1 cellular context compared by ENCODE assay signal in the genomic region with DNA sequence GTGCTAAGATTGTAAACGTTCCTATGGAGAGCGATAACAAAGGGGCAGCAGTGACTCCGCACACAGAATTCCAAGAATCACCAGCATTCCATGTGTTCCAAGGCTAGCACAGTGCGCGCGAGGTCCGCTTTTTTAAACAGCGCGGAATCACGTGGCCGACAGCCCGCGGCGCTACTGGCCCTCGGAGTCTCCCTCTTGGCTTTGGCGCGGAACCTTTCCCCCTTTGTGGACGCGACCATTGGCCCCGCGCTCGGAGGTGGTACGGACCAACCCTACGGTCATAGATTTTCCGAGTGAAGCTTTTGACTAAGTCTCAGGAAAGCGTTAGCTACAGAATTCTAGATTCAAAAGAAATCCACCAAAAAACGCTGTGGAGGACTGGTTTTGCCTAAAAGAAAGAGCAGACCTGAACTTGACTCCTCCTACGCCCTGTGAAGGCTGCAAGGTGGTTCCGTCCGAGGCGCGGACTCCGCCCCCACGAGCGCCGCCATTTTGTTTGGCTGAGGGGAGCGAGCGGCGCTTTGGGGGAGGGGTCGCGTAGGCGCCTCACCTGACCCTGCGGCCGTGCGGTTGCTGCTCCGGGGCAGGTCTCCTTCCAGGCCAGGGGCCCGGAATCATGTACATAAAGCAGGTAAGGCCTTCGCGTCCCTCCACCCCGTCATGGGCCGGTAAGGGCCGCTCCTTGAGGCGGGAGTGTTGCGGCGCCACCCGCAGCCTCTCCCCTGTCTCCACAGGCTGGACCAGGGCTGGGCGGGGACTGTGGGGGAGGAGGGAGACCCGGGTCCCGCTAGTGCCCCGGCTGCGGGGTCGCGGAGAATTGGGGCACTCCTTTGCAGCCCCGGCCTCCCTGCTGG.
TF ChIP-seq lines count a peak whose summit lies in the region.

A gene (plus strand): TSS at position 495 of the 854 bp plus-strand sequence. CDS start 122 bp downstream, at position 617.

TF ChIP-seq in GM12878, 131 proteins besides CTCF, POLR2A, EP300 and RAD21 (continued from another document and continues in another):
- TF ChIP-seq RELA (IDR thresholded peaks at IDR 0.05; ENCODE audit: borderline replicate concordance, partially characterized antibody) (peak; percentile 69), NR2F1 (conservative IDR thresholded peaks at IDR 0.05) (peak; percentile 76), PML (IDR thresholded peaks at IDR 0.05; ENCODE audit: low read length) (peak; percentile 75; the same call in 1 of the 2 replicates), CREM (IDR thresholded peaks at IDR 0.05; ENCODE audit: low read depth) (peak; percentile 35; the same call in 1 of the 2 replicates), ZNF217 (IDR thresholded peaks at IDR 0.05) (no peak), IKZF1 (conservative IDR thresholded peaks at IDR 0.05) (peak; percentile 81), FOXM1 (IDR thresholded peaks at IDR 0.05; ENCODE audit: low read depth, low read length) (peak; percentile 66), SPI1 (IDR thresholded peaks at IDR 0.05; ENCODE audit: borderline replicate concordance, insufficient read depth, low read depth, low read length) (0 out of 2 replicates have a peak, but pooled peaks have one; percentile 19), PAX5 (IDR thresholded peaks at IDR 0.05; ENCODE audit: borderline replicate concordance, low read depth, low read length) (0 out of 2 replicates have a peak, but pooled peaks have one; percentile 16), NFYA (IDR thresholded peaks at IDR 0.05; ENCODE audit: borderline replicate concordance, low read depth, low read length) (no peak), SRF (IDR thresholded peaks at IDR 0.05; ENCODE audit: low read depth in 2 of 2, low read length in 2 of 2) (no peak), SP1 (IDR thresholded peaks at IDR 0.05; ENCODE audit: low read depth, low read length) (peak; percentile 53), RFX5 (IDR thresholded peaks at IDR 0.05; ENCODE audit: low read depth, low read length) (no peak), CHD1 (IDR thresholded peaks at IDR 0.05; ENCODE audit: low read depth, low read length) (peak; percentile 98), RAD51 (IDR thresholded peaks at IDR 0.05) (peak; percentile 94), ZNF622 (IDR thresholded peaks at IDR 0.05) (no peak), SIN3A (IDR thresholded peaks at IDR 0.05; ENCODE audit: low read depth, low read length) (peak; percentile 77; the same call in 1 of the 2 replicates), ZSCAN29 (IDR thresholded peaks at IDR 0.05) (peak; percentile 37; the same call in 1 of the 2 replicates), HCFC1 (IDR thresholded peaks at IDR 0.05; ENCODE audit: low read length) (peak; percentile 33; the same call in 1 of the 2 replicates), POU2F2 (IDR thresholded peaks at IDR 0.05; ENCODE audit: borderline replicate concordance, low read depth, low read length) (0 out of 3 replicates have a peak, but pooled peaks have one; percentile 29), ZNF207 (IDR thresholded peaks at IDR 0.05; ENCODE audit: borderline replicate concordance) (peak; percentile 98), SREBF1 (IDR thresholded peaks at IDR 0.05; ENCODE audit: low read length) (peak; percentile 98), ZNF24 (IDR thresholded peaks at IDR 0.05) (no peak), NR2C1 (IDR thresholded peaks at IDR 0.05) (peak; percentile 71; the same call in 1 of the 2 replicates), FOXK2 (IDR thresholded peaks at IDR 0.05) (peak; percentile 99), STAT3 (IDR thresholded peaks at IDR 0.05; ENCODE audit: low read depth, low read length) (no peak), BRCA1 (IDR thresholded peaks at IDR 0.05; ENCODE audit: low read depth, low read length) (peak; percentile 44; the same call in 1 of the 2 replicates), EED (IDR thresholded peaks at IDR 0.05; ENCODE audit: low read depth) (peak; percentile 52), EGR1 (IDR thresholded peaks at IDR 0.05; ENCODE audit: borderline replicate concordance in 1 of 2, low read depth in 2 of 2, low read length in 2 of 2) (peak in 1 of 2 experiments; percentile 75; a peak in 1 of 3 replicates), MXI1 (IDR thresholded peaks at IDR 0.05; ENCODE audit: low read depth, low read length) (peak; percentile 96), MTA2 (IDR thresholded peaks at IDR 0.05; ENCODE audit: low read depth) (peak; percentile 45; the same call in 1 of the 2 replicates), LARP7 (IDR thresholded peaks at IDR 0.05) (peak; percentile 84)
- TF ChIP-seq, protein P1, sequence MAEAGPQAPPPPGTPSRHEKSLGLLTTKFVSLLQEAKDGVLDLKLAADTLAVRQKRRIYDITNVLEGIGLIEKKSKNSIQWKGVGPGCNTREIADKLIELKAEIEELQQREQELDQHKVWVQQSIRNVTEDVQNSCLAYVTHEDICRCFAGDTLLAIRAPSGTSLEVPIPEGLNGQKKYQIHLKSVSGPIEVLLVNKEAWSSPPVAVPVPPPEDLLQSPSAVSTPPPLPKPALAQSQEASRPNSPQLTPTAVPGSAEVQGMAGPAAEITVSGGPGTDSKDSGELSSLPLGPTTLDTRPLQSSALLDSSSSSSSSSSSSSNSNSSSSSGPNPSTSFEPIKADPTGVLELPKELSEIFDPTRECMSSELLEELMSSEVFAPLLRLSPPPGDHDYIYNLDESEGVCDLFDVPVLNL (IDR thresholded peaks at IDR 0.05; ENCODE audit: low read depth, low read length), result peak; percentile 83
- TF ChIP-seq, protein P2, sequence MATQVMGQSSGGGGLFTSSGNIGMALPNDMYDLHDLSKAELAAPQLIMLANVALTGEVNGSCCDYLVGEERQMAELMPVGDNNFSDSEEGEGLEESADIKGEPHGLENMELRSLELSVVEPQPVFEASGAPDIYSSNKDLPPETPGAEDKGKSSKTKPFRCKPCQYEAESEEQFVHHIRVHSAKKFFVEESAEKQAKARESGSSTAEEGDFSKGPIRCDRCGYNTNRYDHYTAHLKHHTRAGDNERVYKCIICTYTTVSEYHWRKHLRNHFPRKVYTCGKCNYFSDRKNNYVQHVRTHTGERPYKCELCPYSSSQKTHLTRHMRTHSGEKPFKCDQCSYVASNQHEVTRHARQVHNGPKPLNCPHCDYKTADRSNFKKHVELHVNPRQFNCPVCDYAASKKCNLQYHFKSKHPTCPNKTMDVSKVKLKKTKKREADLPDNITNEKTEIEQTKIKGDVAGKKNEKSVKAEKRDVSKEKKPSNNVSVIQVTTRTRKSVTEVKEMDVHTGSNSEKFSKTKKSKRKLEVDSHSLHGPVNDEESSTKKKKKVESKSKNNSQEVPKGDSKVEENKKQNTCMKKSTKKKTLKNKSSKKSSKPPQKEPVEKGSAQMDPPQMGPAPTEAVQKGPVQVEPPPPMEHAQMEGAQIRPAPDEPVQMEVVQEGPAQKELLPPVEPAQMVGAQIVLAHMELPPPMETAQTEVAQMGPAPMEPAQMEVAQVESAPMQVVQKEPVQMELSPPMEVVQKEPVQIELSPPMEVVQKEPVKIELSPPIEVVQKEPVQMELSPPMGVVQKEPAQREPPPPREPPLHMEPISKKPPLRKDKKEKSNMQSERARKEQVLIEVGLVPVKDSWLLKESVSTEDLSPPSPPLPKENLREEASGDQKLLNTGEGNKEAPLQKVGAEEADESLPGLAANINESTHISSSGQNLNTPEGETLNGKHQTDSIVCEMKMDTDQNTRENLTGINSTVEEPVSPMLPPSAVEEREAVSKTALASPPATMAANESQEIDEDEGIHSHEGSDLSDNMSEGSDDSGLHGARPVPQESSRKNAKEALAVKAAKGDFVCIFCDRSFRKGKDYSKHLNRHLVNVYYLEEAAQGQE (IDR thresholded peaks at IDR 0.05; ENCODE audit: low read depth, low read length), result 0 out of 2 replicates have a peak, but pooled peaks have one; percentile 28
- TF ChIP-seq, protein P3, sequence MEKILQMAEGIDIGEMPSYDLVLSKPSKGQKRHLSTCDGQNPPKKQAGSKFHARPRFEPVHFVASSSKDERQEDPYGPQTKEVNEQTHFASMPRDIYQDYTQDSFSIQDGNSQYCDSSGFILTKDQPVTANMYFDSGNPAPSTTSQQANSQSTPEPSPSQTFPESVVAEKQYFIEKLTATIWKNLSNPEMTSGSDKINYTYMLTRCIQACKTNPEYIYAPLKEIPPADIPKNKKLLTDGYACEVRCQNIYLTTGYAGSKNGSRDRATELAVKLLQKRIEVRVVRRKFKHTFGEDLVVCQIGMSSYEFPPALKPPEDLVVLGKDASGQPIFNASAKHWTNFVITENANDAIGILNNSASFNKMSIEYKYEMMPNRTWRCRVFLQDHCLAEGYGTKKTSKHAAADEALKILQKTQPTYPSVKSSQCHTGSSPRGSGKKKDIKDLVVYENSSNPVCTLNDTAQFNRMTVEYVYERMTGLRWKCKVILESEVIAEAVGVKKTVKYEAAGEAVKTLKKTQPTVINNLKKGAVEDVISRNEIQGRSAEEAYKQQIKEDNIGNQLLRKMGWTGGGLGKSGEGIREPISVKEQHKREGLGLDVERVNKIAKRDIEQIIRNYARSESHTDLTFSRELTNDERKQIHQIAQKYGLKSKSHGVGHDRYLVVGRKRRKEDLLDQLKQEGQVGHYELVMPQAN (conservative IDR thresholded peaks at IDR 0.05), result peak; percentile 94
- TF ChIP-seq, protein P4, sequence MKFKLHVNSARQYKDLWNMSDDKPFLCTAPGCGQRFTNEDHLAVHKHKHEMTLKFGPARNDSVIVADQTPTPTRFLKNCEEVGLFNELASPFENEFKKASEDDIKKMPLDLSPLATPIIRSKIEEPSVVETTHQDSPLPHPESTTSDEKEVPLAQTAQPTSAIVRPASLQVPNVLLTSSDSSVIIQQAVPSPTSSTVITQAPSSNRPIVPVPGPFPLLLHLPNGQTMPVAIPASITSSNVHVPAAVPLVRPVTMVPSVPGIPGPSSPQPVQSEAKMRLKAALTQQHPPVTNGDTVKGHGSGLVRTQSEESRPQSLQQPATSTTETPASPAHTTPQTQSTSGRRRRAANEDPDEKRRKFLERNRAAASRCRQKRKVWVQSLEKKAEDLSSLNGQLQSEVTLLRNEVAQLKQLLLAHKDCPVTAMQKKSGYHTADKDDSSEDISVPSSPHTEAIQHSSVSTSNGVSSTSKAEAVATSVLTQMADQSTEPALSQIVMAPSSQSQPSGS (IDR thresholded peaks at IDR 0.05; ENCODE audit: low read length), result 0 out of 2 replicates have a peak, but pooled peaks have one; percentile 33
- TF ChIP-seq, protein P5, sequence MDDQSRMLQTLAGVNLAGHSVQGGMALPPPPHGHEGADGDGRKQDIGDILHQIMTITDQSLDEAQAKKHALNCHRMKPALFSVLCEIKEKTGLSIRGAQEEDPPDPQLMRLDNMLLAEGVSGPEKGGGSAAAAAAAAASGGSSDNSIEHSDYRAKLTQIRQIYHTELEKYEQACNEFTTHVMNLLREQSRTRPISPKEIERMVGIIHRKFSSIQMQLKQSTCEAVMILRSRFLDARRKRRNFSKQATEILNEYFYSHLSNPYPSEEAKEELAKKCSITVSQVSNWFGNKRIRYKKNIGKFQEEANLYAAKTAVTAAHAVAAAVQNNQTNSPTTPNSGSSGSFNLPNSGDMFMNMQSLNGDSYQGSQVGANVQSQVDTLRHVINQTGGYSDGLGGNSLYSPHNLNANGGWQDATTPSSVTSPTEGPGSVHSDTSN (IDR thresholded peaks at IDR 0.05; ENCODE audit: insufficient replicate concordance, low read depth, low read length), result no peak
- TF ChIP-seq, protein P6, sequence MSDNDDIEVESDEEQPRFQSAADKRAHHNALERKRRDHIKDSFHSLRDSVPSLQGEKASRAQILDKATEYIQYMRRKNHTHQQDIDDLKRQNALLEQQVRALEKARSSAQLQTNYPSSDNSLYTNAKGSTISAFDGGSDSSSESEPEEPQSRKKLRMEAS (IDR thresholded peaks at IDR 0.05; ENCODE audit: low read depth, low read length), result peak; percentile 91
- TF ChIP-seq, protein P7, sequence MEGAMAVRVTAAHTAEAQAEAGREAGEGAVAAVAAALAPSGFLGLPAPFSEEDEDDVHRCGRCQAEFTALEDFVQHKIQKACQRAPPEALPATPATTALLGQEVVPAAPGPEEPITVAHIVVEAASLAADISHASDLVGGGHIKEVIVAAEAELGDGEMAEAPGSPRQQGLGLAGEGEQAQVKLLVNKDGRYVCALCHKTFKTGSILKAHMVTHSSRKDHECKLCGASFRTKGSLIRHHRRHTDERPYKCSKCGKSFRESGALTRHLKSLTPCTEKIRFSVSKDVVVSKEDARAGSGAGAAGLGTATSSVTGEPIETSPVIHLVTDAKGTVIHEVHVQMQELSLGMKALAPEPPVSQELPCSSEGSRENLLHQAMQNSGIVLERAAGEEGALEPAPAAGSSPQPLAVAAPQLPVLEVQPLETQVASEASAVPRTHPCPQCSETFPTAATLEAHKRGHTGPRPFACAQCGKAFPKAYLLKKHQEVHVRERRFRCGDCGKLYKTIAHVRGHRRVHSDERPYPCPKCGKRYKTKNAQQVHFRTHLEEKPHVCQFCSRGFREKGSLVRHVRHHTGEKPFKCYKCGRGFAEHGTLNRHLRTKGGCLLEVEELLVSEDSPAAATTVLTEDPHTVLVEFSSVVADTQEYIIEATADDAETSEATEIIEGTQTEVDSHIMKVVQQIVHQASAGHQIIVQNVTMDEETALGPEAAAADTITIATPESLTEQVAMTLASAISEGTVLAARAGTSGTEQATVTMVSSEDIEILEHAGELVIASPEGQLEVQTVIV (IDR thresholded peaks at IDR 0.05; ENCODE audit: borderline replicate concordance, partially characterized antibody), result peak; percentile 91
- TF ChIP-seq, protein P8, sequence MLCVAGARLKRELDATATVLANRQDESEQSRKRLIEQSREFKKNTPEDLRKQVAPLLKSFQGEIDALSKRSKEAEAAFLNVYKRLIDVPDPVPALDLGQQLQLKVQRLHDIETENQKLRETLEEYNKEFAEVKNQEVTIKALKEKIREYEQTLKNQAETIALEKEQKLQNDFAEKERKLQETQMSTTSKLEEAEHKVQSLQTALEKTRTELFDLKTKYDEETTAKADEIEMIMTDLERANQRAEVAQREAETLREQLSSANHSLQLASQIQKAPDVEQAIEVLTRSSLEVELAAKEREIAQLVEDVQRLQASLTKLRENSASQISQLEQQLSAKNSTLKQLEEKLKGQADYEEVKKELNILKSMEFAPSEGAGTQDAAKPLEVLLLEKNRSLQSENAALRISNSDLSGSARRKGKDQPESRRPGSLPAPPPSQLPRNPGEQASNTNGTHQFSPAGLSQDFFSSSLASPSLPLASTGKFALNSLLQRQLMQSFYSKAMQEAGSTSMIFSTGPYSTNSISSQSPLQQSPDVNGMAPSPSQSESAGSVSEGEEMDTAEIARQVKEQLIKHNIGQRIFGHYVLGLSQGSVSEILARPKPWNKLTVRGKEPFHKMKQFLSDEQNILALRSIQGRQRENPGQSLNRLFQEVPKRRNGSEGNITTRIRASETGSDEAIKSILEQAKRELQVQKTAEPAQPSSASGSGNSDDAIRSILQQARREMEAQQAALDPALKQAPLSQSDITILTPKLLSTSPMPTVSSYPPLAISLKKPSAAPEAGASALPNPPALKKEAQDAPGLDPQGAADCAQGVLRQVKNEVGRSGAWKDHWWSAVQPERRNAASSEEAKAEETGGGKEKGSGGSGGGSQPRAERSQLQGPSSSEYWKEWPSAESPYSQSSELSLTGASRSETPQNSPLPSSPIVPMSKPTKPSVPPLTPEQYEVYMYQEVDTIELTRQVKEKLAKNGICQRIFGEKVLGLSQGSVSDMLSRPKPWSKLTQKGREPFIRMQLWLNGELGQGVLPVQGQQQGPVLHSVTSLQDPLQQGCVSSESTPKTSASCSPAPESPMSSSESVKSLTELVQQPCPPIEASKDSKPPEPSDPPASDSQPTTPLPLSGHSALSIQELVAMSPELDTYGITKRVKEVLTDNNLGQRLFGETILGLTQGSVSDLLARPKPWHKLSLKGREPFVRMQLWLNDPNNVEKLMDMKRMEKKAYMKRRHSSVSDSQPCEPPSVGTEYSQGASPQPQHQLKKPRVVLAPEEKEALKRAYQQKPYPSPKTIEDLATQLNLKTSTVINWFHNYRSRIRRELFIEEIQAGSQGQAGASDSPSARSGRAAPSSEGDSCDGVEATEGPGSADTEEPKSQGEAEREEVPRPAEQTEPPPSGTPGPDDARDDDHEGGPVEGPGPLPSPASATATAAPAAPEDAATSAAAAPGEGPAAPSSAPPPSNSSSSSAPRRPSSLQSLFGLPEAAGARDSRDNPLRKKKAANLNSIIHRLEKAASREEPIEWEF (IDR thresholded peaks at IDR 0.05; ENCODE audit: insufficient replicate concordance, low read depth, low read length), result no peak
